Comparison of ENCODE assay signal across 4 cellular contexts in genomic region chr17:198225-198624, GRCh38. TPM values are rescaled to one million over a fixed set of nuclear protein-coding genes. Genes with fewer than 3 reads are reported as not detected.
"Had no signal": no experiment of that assay in that cellular context is flagged by ENCODE, and none has a peak within 500 bp of the region (broad histone marks: within the 10 kb centered on the region; RNA-seq: fewer than 3 reads in every experiment).

No MANE protein-coding gene starts in this region.

RNA-seq across cellular contexts. Expression of gene DOC2B, which starts 16.8 kb away (rescaled TPM):
- total RNA-seq: activated CD8-positive, alpha-beta T cell treated with anti-CD3 and anti-CD28 coated beads, Interleukin-2, amount 10 ng/mL, durations not matched to agents 7 days and 5 days; activated naive CD8-positive, alpha-beta T cell treated with anti-CD3 and anti-CD28 coated beads, Interleukin-2, amount 10 ng/mL, durations not matched to agents 7 days and 5 days; fibroblast of lung; fibroblast of villous mesenchyme had no signal
- polyA plus RNA-seq: fibroblast of lung had no signal
